In the genomic region with DNA sequence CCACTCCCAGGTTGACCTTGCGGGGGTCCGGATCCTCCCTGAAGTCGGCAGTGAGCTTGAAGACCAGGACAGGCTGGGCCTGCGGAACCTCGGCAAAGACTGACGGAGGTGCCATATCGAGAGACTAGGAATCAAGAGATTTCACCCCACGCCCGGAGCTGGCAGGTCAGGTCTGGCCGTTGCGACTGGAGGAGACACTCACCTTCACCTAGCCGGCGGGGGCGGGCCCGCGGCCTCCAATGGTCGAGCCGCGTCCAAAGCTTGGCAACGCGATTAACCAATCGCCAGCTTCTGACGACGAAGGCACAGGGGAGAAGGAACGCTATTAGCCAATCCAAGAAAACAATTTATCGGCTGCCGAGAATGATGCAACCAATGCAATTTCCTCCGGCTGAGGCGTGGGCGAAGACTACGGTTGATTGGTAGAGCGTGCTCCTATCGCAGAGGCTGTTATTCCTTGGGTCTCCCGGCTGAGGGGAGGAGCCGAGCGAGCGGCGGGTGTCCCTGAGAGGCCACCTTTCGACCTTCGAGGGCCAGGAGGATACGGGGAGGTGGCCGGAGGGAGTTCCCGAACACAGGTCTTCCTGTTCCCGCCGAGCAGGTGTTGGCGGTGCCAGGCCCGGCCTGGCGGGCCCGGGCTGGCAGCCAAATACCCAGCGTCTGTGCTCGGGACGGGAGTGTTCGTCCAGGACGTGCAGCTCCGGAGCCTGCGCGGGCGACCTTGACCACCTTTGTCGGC, we compare ENCODE assay signal across 8 cellular contexts. TPM values are rescaled to one million over a fixed set of nuclear protein-coding genes. Genes with fewer than 3 reads are reported as not detected.
DNase-seq lines count a peak whose midpoint lies in the region; ATAC-seq lines count a peak whose summit lies in the region.

A gene (minus strand): TSS at position 174 of the 739 bp plus-strand sequence. CDS start 59 bp downstream, at position 115.

- H3K27me3 Mint-ChIP-seq in IgD-negative memory B cell, result no peaks in the 10 kb centered on the region

- peaks cover 13 to 25% (median 21%) of the 10 kb centered on the region in 3 donors for H3K4me1 Mint-ChIP-seq in IgD-negative memory B cell

- DNase-seq in DMS 273 treated with DMSO at 0.1 percent for 48 hours (lab: John Stamatoyannopoulos, UW), result peak; percentile 95
- DNase-seq in OCI-M2 (lab: John Stamatoyannopoulos, UW; ENCODE audit: unreplicated experiment), result peak; percentile 94
- peak; percentile 94 for DNase-seq in activated T-cell treated with anti-CD3 and anti-CD28 coated beads for 4 hours
- peak; percentile 96 for DNase-seq in epidermal melanocyte (ENCODE audit: insufficient read length, low spot score)
- DNase-seq in middle frontal gyrus (ENCODE audit: extremely low spot score, low spot score), result peak; percentile 98
- peak; percentile 86 to 92 for DNase-seq in stimulated activated CD8-positive, alpha-beta memory T cell treated with anti-CD3 and anti-CD28 coated beads, Interleukin-2, amount 100 ng/mL, for 48 hours (ENCODE audit: low read depth in 2 of 2)

- H3K27ac Mint-ChIP-seq in IgD-negative memory B cell, result peak within 1 kb of the TSS; percentile 25 to 97 (median 90)

- ATAC-seq in GM21529 (IDR thresholded peaks at IDR 0.05; ENCODE audit: unreplicated experiment), result peak; percentile 96

- no peaks in the 10 kb centered on the region for H3K9me3 Mint-ChIP-seq in IgD-negative memory B cell

- peaks cover 1% of the 10 kb centered on the region for H3K36me3 Mint-ChIP-seq in IgD-negative memory B cell

- peak within 1 kb of the TSS; percentile 83 to 99 (median 96) for H3K4me3 Mint-ChIP-seq in IgD-negative memory B cell

RNA-seq across cellular contexts. Expression of the gene that starts here (rescaled TPM):
- polyA plus RNA-seq in IgD-negative memory B cell, result 24.0 TPM

Comparison
In these comparisons a context has a peak if more than half of its experiments do, and no peak if none do; other contexts are left out.
1. Peak in every context shown above with its lines: DNase-seq and ATAC-seq.